ENCODE assay signal across 28 cellular contexts in genomic region chr6:158941246-158941645, GRCh38.
"Had no signal": no experiment of that assay in that cellular context is flagged by ENCODE, and none has a peak within 500 bp of the region (broad histone marks: within the 10 kb centered on the region; RNA-seq: fewer than 3 reads in every experiment).

No MANE protein-coding gene starts in this region.

- H3K27me3 Mint-ChIP-seq: stimulated activated naive B cell treated with anti-CD40 and anti-IgM and Interleukin-4, amounts not matched to agents 10 μg/mL and 1 μg/mL and 100 μg/mL, for 72 hours; type B pancreatic cell had no signal

- H3K9me3 ChIP-seq: ovary, psoas muscle, right lobe of liver, thoracic aorta, thyroid gland, upper lobe of right lung, vagina had no signal

- H3K36me3 Mint-ChIP-seq: natural killer cell treated with Interleukin-12 subunit alpha and Interleukin-12 subunit beta and Interleukin-15 and Interleukin-18, amount 100 ng/mL, for 72 hours; neural progenitor cell; stimulated activated effector memory CD8-positive, alpha-beta T cell treated with anti-CD3 and anti-CD28 coated beads, Interleukin-12 subunit alpha, Interleukin-12 subunit beta, amount 100 ng/mL, for 72 hours had no signal

- DNase-seq: naive thymus-derived CD8-positive, alpha-beta T cell; occipital lobe; ovary; posterior cingulate gyrus; psoas muscle; right cardiac atrium; right lobe of liver; sigmoid colon; small intestine; stimulated activated CD4-positive, alpha-beta T cell treated with anti-CD3 and anti-CD28 coated beads, Interleukin-15, amount 100 ng/mL, for 24 hours; stimulated activated CD4-positive, alpha-beta T cell treated with anti-CD3 and anti-CD28 coated beads, Interleukin-2, amount 100 ng/mL, for 24 hours; stimulated activated CD4-positive, alpha-beta T cell treated with anti-CD3 and anti-CD28 coated beads, Interleukin-2, amount 100 ng/mL, for 48 hours; stimulated activated CD4-positive, alpha-beta T cell treated with anti-CD3 and anti-CD28 coated beads, Interleukin-4, amount 100 ng/mL, for 24 hours; stimulated activated naive B cell treated with anti-CD40 and anti-IgM and Interleukin-4, amounts not matched to agents 10 μg/mL and 1 μg/mL and 100 μg/mL, for 72 hours; stimulated activated naive CD4-positive, alpha-beta T cell treated with Interleukin-2 at 50 U/mL for 16 hours; stomach; thyroid gland; upper lobe of right lung had no signal

- H3K27ac Mint-ChIP-seq: natural killer cell treated with Interleukin-12 subunit alpha and Interleukin-12 subunit beta and Interleukin-15 and Interleukin-18, amount 100 ng/mL, for 72 hours; neural progenitor cell; progenitor cell of endocrine pancreas; stimulated activated effector memory CD8-positive, alpha-beta T cell treated with anti-CD3 and anti-CD28 coated beads, Interleukin-12 subunit alpha, Interleukin-12 subunit beta, amount 100 ng/mL, for 72 hours; stimulated activated naive B cell treated with anti-CD40 and anti-IgM and Interleukin-4, amounts not matched to agents 10 μg/mL and 1 μg/mL and 100 μg/mL, for 72 hours; stimulated activated naive CD8-positive, alpha-beta T cell treated with anti-CD3 and anti-CD28 coated beads, Interleukin-15, Interleukin-2, amounts not matched to agents 100 ng/mL and 50 ng/mL, for 24 hours; type B pancreatic cell had no signal

- H3K27ac ChIP-seq: neural progenitor cell, ovary, parathyroid adenoma, psoas muscle, right lobe of liver, sigmoid colon, stomach, thoracic aorta, thyroid gland, tibial nerve, upper lobe of right lung, vagina had no signal

- H3K27me3 ChIP-seq: neural progenitor cell, ovary, right lobe of liver, stomach, thyroid gland, tibial nerve, upper lobe of right lung, vagina had no signal

- H2AFZ ChIP-seq: neural progenitor cell, parathyroid adenoma had no signal

- FAIRE-seq: small intestine had no signal

- H3K79me2 ChIP-seq: parathyroid adenoma had no signal

- H3K36me3 ChIP-seq: neural progenitor cell, ovary, right lobe of liver, sigmoid colon, stomach, thoracic aorta, thyroid gland, tibial nerve, upper lobe of right lung, vagina had no signal

- H3K9ac ChIP-seq: neural progenitor cell, parathyroid adenoma had no signal

- H3K4me3 ChIP-seq: neural progenitor cell, ovary, psoas muscle, right lobe of liver, sigmoid colon, stomach, thoracic aorta, thyroid gland, tibial nerve, upper lobe of right lung, vagina had no signal

- H3K4me3 Mint-ChIP-seq: naive thymus-derived CD8-positive, alpha-beta T cell; natural killer cell treated with Interleukin-12 subunit alpha and Interleukin-12 subunit beta and Interleukin-15 and Interleukin-18, amount 100 ng/mL, for 72 hours; neural progenitor cell; stimulated activated effector memory CD8-positive, alpha-beta T cell treated with anti-CD3 and anti-CD28 coated beads, Interleukin-12 subunit alpha, Interleukin-12 subunit beta, amount 100 ng/mL, for 72 hours; stimulated activated naive B cell treated with anti-CD40 and anti-IgM and Interleukin-4, amounts not matched to agents 10 μg/mL and 1 μg/mL and 100 μg/mL, for 72 hours; stimulated activated naive CD8-positive, alpha-beta T cell treated with anti-CD3 and anti-CD28 coated beads, Interleukin-15, Interleukin-2, amounts not matched to agents 100 ng/mL and 50 ng/mL, for 24 hours; type B pancreatic cell had no signal

- H3K4me1 ChIP-seq: psoas muscle, right lobe of liver, thyroid gland, upper lobe of right lung had no signal

- H3K9me3 Mint-ChIP-seq: natural killer cell treated with Interleukin-12 subunit alpha and Interleukin-12 subunit beta and Interleukin-15 and Interleukin-18, amount 100 ng/mL, for 72 hours had no signal

- H3K4me2 ChIP-seq: neural progenitor cell had no signal
